In the genomic region with DNA sequence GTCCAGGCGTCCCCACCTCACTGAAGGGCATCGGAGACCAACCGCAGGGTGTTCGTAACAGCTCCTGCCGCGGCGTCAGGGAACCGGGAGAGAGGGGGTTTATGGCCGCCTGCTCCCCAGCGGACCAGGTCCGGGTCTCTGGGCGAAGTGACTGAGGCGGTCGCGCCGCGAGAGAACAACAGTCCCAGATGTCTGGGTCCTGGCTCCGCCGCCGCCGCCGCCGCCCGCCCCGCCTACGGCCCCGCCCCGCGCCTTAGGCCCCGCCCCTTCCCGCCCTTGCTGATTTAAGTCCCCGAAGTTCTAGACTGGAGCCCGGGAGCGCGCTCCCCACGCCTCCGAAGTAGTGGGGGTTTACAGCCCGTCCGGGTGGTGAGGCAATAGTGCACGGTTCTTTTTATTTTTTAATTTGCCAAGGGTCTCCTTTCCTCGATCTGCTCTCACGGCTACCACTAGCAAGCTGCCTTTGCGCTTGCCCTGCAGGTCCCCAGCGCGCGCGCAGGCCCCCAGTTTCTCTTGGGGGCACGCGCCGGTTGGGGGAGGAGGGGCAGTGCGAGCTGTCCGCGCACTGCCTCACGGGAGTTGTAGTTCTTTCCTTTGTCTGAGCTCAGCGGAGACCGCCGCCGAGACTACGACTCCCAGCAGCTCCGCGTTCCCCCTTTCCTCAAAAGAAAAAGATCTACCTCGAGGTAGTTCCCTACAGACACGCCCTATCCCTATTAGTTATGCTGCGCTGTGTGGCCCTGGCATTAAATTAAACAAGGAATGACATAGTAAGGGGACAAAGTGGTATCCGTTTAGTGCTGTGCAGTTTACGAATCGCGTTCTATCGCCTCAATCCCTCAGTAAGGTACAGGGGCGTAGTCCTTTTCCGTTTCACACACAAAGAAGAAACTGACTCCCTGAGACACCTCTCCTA, we compare ENCODE assay signal across 8 cellular contexts. TPM values are rescaled to one million over a fixed set of nuclear protein-coding genes. Genes with fewer than 3 reads are reported as not detected.
A peak's percentile ranks its signal among the peaks of the same experiment; 100 is the strongest.
DNase-seq lines count a peak whose midpoint lies in the region; ATAC-seq lines count a peak whose summit lies in the region.

A gene (minus strand): TSS at position 190 of the 916 bp plus-strand sequence. CDS start 272 bp downstream, outside the sequence.

- H3K36me3 Mint-ChIP-seq in activated CD4-positive, alpha-beta T cell treated with anti-CD3 and anti-CD28 coated beads, Interleukin-2, amount 10 ng/mL, durations not matched to agents 7 days and 5 days (ENCODE audit: low read depth): peaks cover 2% of the 10 kb centered on the region

- DNase-seq in C1 segment of cervical spinal cord (lab: John Stamatoyannopoulos, UW) (peak; percentile 43 to 97 (median 90)), NCI-H526 treated with DMSO at 0.1 percent for 48 hours (lab: John Stamatoyannopoulos, UW) (peak; percentile 97), dedifferentiated amniotic fluid mesenchymal stem cell (ENCODE audit: extremely low spot score) (peak; percentile 89), left kidney (ENCODE audit: low read depth, low spot score) (peak; percentile 99)
- DNase-seq in activated CD4-positive, alpha-beta T cell treated with anti-CD3 and anti-CD28 coated beads, Interleukin-2, amount 10 ng/mL, durations not matched to agents 7 days and 5 days: peak; percentile 94
- peak; percentile 92 for DNase-seq in stimulated activated CD4-positive, alpha-beta T cell treated with anti-CD3 and anti-CD28 coated beads, Interleukin-1b, Interleukin-23, amount 100 ng/mL, for 48 hours

- H3K9me3 Mint-ChIP-seq in activated CD4-positive, alpha-beta T cell treated with anti-CD3 and anti-CD28 coated beads, Interleukin-2, amount 10 ng/mL, durations not matched to agents 7 days and 5 days: no peaks in the 10 kb centered on the region

- POLR2A ChIA-PET in activated CD4-positive, alpha-beta T cell treated with anti-CD3 and anti-CD28 coated beads, Interleukin-2, amount 10 ng/mL, durations not matched to agents 7 days and 5 days (lab: Charles Lee): interaction anchor here (0.9 to 1.3 kb wide), 2 partner anchors 8 to 95 kb away, joined by 3 to 7 read pairs; a partner anchor contains a TSS

- H3K4me1 Mint-ChIP-seq in activated CD4-positive, alpha-beta T cell treated with anti-CD3 and anti-CD28 coated beads, Interleukin-2, amount 10 ng/mL, durations not matched to agents 7 days and 5 days: peaks cover 26% of the 10 kb centered on the region

- H3K27me3 Mint-ChIP-seq in activated CD4-positive, alpha-beta T cell treated with anti-CD3 and anti-CD28 coated beads, Interleukin-2, amount 10 ng/mL, durations not matched to agents 7 days and 5 days: no peaks in the 10 kb centered on the region

- H3K27ac Mint-ChIP-seq in activated CD4-positive, alpha-beta T cell treated with anti-CD3 and anti-CD28 coated beads, Interleukin-2, amount 10 ng/mL, durations not matched to agents 7 days and 5 days: peak within 1 kb of the TSS; percentile 97

- CTCF ChIA-PET in activated CD4-positive, alpha-beta T cell treated with anti-CD3 and anti-CD28 coated beads, Interleukin-2, amount 10 ng/mL, durations not matched to agents 7 days and 5 days (lab: Charles Lee): interaction anchor here (1.1 to 2.1 kb wide), 5 partner anchors 9 to 53 kb away, joined by 4 to 7 read pairs (median 4); no protein-coding TSS in a partner anchor

- H3K4me3 Mint-ChIP-seq in activated CD4-positive, alpha-beta T cell treated with anti-CD3 and anti-CD28 coated beads, Interleukin-2, amount 10 ng/mL, durations not matched to agents 7 days and 5 days: peak within 1 kb of the TSS; percentile 92

- peak; percentile 95 for ATAC-seq in GM19351 (IDR thresholded peaks at IDR 0.05; ENCODE audit: unreplicated experiment)
- ATAC-seq in HG03520 (IDR thresholded peaks at IDR 0.05; ENCODE audit: unreplicated experiment): peak; percentile 90

RNA-seq across cellular contexts. Expression of the gene that starts here (rescaled TPM):
- 1 to 10 TPM; 8.4 to 9.9 TPM for total RNA-seq in activated CD4-positive, alpha-beta T cell treated with anti-CD3 and anti-CD28 coated beads, Interleukin-2, amount 10 ng/mL, durations not matched to agents 7 days and 5 days

Comparison
In these comparisons a context has a peak if more than half of its experiments do, and no peak if none do; other contexts are left out.
1. Peak in every context shown above with its lines: DNase-seq and ATAC-seq.